ENCODE assay signal across 12 cellular contexts in genomic region chr10:102621418-102622325, GRCh38. TPM values are rescaled to one million over a fixed set of nuclear protein-coding genes. Genes with fewer than 3 reads are reported as not detected.
DNase-seq lines count a peak whose midpoint lies in the region; ATAC-seq, FAIRE-seq and TF ChIP-seq lines count a peak whose summit lies in the region.
"Had no signal": no experiment of that assay in that cellular context is flagged by ENCODE, and none has a peak within 500 bp of the region (broad histone marks: within the 10 kb centered on the region; RNA-seq: fewer than 3 reads in every experiment).

No MANE protein-coding gene starts in this region.

- H3K9me3 ChIP-seq in CD4-positive, CD25-positive, alpha-beta regulatory T cell (ENCODE audit: control insufficient read depth in 2 of 2, low read length in 2 of 2): no peaks in the 10 kb centered on the region
- H3K9me3 ChIP-seq in hepatocyte (ENCODE audit: low read depth) (no peaks in the 10 kb centered on the region), gastrocnemius medialis (no peaks in the 10 kb centered on the region)

- no peak overlapping the region for H3K27ac ChIP-seq in CD4-positive, CD25-positive, alpha-beta regulatory T cell (ENCODE audit: insufficient read depth, low read length, poor library complexity, severe bottlenecking)
- H3K27ac ChIP-seq in VCaP (peak overlapping the region; percentile 95), hepatocyte (peak overlapping the region; percentile 34), gastrocnemius medialis (peak overlapping the region; percentile 20 to 89 (median 54))

- no peak overlapping the region for H3K4me3 ChIP-seq in CD4-positive, CD25-positive, alpha-beta regulatory T cell (ENCODE audit: low read depth, low read length)
- no peak overlapping the region for H3K4me3 ChIP-seq in hepatocyte
- no peak overlapping the region for H3K4me3 ChIP-seq in gastrocnemius medialis

- H3K9me3 Mint-ChIP-seq in CD4-positive, CD25-positive, alpha-beta regulatory T cell: no peaks in the 10 kb centered on the region
- H3K9me3 Mint-ChIP-seq: neural crest cell; T-helper 1 cell treated with Interleukin-12 subunit alpha and Interleukin-12 subunit beta and Interleukin-4 antibody, amounts not matched to agents 30 μg/mL and 1 μg/mL, for 36 hours had no signal

- H3K36me3 Mint-ChIP-seq in CD4-positive, CD25-positive, alpha-beta regulatory T cell: peaks cover 26% of the 10 kb centered on the region

- TF ChIP-seq POLR2A in gastrocnemius medialis (IDR thresholded peaks at IDR 0.05): no peak
- no peak for TF ChIP-seq POLR2A in GM12892 (IDR thresholded peaks at IDR 0.05; ENCODE audit: low read depth, low read length)

- H3K4me1 ChIP-seq in CD4-positive, CD25-positive, alpha-beta regulatory T cell (ENCODE audit: control insufficient read depth, insufficient read depth, low read length, poor library complexity, severe bottlenecking): peaks cover 14% of the 10 kb centered on the region
- H3K4me1 ChIP-seq in hepatocyte (ENCODE audit: insufficient read depth): peaks cover 29% of the 10 kb centered on the region
- H3K4me1 ChIP-seq in gastrocnemius medialis: peaks cover 63 to 67% of the 10 kb centered on the region in 2 donors

- peak overlapping the region in 1 of 4 donors; percentile 68 for H3K4me3 Mint-ChIP-seq in CD4-positive, CD25-positive, alpha-beta regulatory T cell
- H3K4me3 Mint-ChIP-seq: neural crest cell; T-helper 1 cell treated with Interleukin-12 subunit alpha and Interleukin-12 subunit beta and Interleukin-4 antibody, amounts not matched to agents 30 μg/mL and 1 μg/mL, for 36 hours had no signal

- peaks cover 15% of the 10 kb centered on the region for H3K36me3 ChIP-seq in CD4-positive, CD25-positive, alpha-beta regulatory T cell (ENCODE audit: control insufficient read depth, insufficient read depth, low read length)
- no peaks in the 10 kb centered on the region for H3K36me3 ChIP-seq in hepatocyte (replicated peaks; ENCODE audit: insufficient read depth, low read depth)
- H3K36me3 ChIP-seq in gastrocnemius medialis: no peaks in the 10 kb centered on the region

- H3K9me2 ChIP-seq in hepatocyte (replicated peaks; ENCODE audit: insufficient read depth): no peaks in the 10 kb centered on the region

- TF ChIP-seq CTCF in VCaP (conservative IDR thresholded peaks at IDR 0.05) (no peak), hepatocyte (IDR thresholded peaks at IDR 0.05; ENCODE audit: poor library complexity) (no peak), gastrocnemius medialis (IDR thresholded peaks at IDR 0.05 in 4 of 5, conservative IDR thresholded peaks at IDR 0.05 in 1 of 5) (no peak)

- H3K4me2 ChIP-seq in hepatocyte: no peak overlapping the region

- H4K20me1 ChIP-seq in hepatocyte (ENCODE audit: insufficient read depth, poor library complexity, severe bottlenecking): no peaks in the 10 kb centered on the region

- H2AFZ ChIP-seq in hepatocyte: no peak overlapping the region

- H3K27ac Mint-ChIP-seq in CD4-positive, CD25-positive, alpha-beta regulatory T cell: peak overlapping the region; percentile 74 to 84 (median 79)
- H3K27ac Mint-ChIP-seq: T-helper 1 cell treated with Interleukin-12 subunit alpha and Interleukin-12 subunit beta and Interleukin-4 antibody, amounts not matched to agents 30 μg/mL and 1 μg/mL, for 36 hours had no signal

- in situ Hi-C loops in gastrocnemius medialis (cut with MboI; ENCODE audit: low sequenced_read_pairs in 4 of 4): no loop called here

- WGBS in hepatocyte (ENCODE audit: low lambda C conversion rate, missing lambda C conversion rate): 86% methylated on average over 12 of the region's 13 CpGs

- no peaks in the 10 kb centered on the region for H3K79me2 ChIP-seq in hepatocyte

- peak in 1 of 3 donors; percentile 34 for DNase-seq in CD4-positive, CD25-positive, alpha-beta regulatory T cell
- DNase-seq in hepatocyte (ENCODE audit: low spot score): peak; percentile 4
- no peak for DNase-seq in gastrocnemius medialis
- no peak for DNase-seq in GM12892 (ENCODE audit: insufficient read length)
- DNase-seq: COR-L47, NCI-H69 had no signal

- H3K27me3 Mint-ChIP-seq in CD4-positive, CD25-positive, alpha-beta regulatory T cell: no peaks in the 10 kb centered on the region

- no peaks in the 10 kb centered on the region for H3K27me3 ChIP-seq in CD4-positive, CD25-positive, alpha-beta regulatory T cell (ENCODE audit: control insufficient read depth, insufficient read depth, low read length)
- H3K27me3 ChIP-seq in hepatocyte: no peaks in the 10 kb centered on the region
- H3K27me3 ChIP-seq in gastrocnemius medialis: no peaks in the 10 kb centered on the region

- peaks cover 0 to 28% (median 12%) of the 10 kb centered on the region in 4 donors for H3K4me1 Mint-ChIP-seq in CD4-positive, CD25-positive, alpha-beta regulatory T cell

- ATAC-seq in CD4-positive, CD25-positive, alpha-beta regulatory T cell (ENCODE audit: low read depth in 2 of 2): peak; percentile 28 to 37
- ATAC-seq in gastrocnemius medialis: no peak
- ATAC-seq in HG02678 (IDR thresholded peaks at IDR 0.05; ENCODE audit: unreplicated experiment): no peak
- no peak for ATAC-seq in GM18907 (IDR thresholded peaks at IDR 0.05; ENCODE audit: unreplicated experiment)
- no peak for ATAC-seq in HG03095 (IDR thresholded peaks at IDR 0.05; ENCODE audit: unreplicated experiment)

- FAIRE-seq in GM12892 (lab: Jason Lieb, UNC): no peak

- intact Hi-C loops in gastrocnemius medialis (cut with DNase I; ENCODE audit: low total_unique reads): loop anchor here (2.0 kb wide), 1 partner anchor 21 kb away; no protein-coding TSS in a partner anchor

RNA-seq across cellular contexts. Expression of gene TRIM8, which starts 22.6 kb away (rescaled TPM):
- 73.4 TPM for total RNA-seq in CD4-positive, CD25-positive, alpha-beta regulatory T cell
- 10 to 100 TPM; 30.2 to 38.3 (median 36.4) TPM for polyA plus RNA-seq in CD4-positive, CD25-positive, alpha-beta regulatory T cell
- total RNA-seq in hepatocyte (41.3 and 53.3 TPM in 2 replicates), gastrocnemius medialis (100 to 1,000 TPM; 113 to 222 (median 138) TPM)
- polyA plus RNA-seq in hepatocyte: 61.2 and 63.4 TPM in 2 replicates
- polyA plus RNA-seq in GM12892 (2012; ENCODE audit: missing spikeins): 25.0 TPM

Comparison
In these comparisons a context has a peak if more than half of its experiments do, and no peak if none do; other contexts are left out.
1. ATAC-seq: peak in CD4-positive, CD25-positive, alpha-beta regulatory T cell (2 of 2); none in gastrocnemius medialis (0 of 2), HG02678 (single experiment), GM18907 (single experiment) and HG03095 (single experiment).